ENCODE assay signal across 19 cellular contexts in the genomic region with DNA sequence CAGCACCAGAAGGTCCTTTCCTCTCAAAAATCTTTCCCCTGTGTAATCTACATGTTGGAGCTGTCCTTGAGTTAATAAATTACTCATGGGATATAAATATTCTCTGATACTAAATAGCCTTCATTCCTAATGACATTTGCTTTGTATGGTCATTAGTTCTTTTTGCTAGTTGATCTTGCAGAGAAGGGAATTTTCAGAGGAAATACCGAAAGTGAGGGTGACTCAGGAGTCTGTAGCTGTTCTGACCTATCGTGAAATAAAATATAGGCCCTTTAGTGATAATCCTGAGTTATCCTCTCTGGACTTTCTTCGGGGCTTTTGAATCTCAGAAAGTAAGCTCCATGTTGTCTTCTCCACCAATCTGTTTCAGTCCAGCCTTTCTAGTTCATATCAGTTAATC. TPM values are rescaled to one million over a fixed set of nuclear protein-coding genes. Genes with fewer than 3 reads are reported as not detected.
DNase-seq lines count a peak whose midpoint lies in the region; ATAC-seq and TF ChIP-seq lines count a peak whose summit lies in the region.
"Had no signal": no experiment of that assay in that cellular context is flagged by ENCODE, and none has a peak within 500 bp of the region (broad histone marks: within the 10 kb centered on the region; RNA-seq: fewer than 3 reads in every experiment).

No MANE protein-coding gene starts in this region.

- H3K4me1 Mint-ChIP-seq in T-cell = no peaks in the 10 kb centered on the region
- H3K4me1 Mint-ChIP-seq: activated naive CD4-positive, alpha-beta T cell treated with anti-CD3 and anti-CD28 coated beads, Interleukin-2, amount 10 ng/mL, durations not matched to agents 7 days and 5 days; endodermal cell had no signal

- no peak overlapping the region for H3K27ac Mint-ChIP-seq in T-cell
- H3K27ac Mint-ChIP-seq: activated naive CD4-positive, alpha-beta T cell treated with anti-CD3 and anti-CD28 coated beads, Interleukin-2, amount 10 ng/mL, durations not matched to agents 7 days and 5 days; endodermal cell had no signal

- H3K27me3 ChIP-seq in brain microvascular endothelial cell (replicated peaks) = no peaks in the 10 kb centered on the region
- H3K27me3 ChIP-seq: cardiac muscle cell, spleen, upper lobe of right lung had no signal

- H3K36me3 ChIP-seq in brain microvascular endothelial cell (replicated peaks) = peaks cover 8% of the 10 kb centered on the region

- in situ Hi-C loops in brain microvascular endothelial cell (cut with HindIII; ENCODE audit: low pct_ligation_motif_present, low sequenced_read_pairs) = no loop called here

- H3K4me3 Mint-ChIP-seq in T-cell = no peak overlapping the region
- H3K4me3 Mint-ChIP-seq: activated naive CD4-positive, alpha-beta T cell treated with anti-CD3 and anti-CD28 coated beads, Interleukin-2, amount 10 ng/mL, durations not matched to agents 7 days and 5 days; endodermal cell had no signal

- H3K9me3 Mint-ChIP-seq in T-cell = no peaks in the 10 kb centered on the region
- H3K9me3 Mint-ChIP-seq: activated naive CD4-positive, alpha-beta T cell treated with anti-CD3 and anti-CD28 coated beads, Interleukin-2, amount 10 ng/mL, durations not matched to agents 7 days and 5 days; endodermal cell had no signal

- no peak for TF ChIP-seq CTCF in brain microvascular endothelial cell (IDR thresholded peaks at IDR 0.05; ENCODE audit: low read depth, low read length, missing control alignments)

- no peak for ATAC-seq in T-cell (replicated peaks in 1 of 4)
- ATAC-seq: left cardiac atrium, mucosa of descending colon, upper lobe of right lung had no signal

- peaks cover 64% of the 10 kb centered on the region for H3K36me3 Mint-ChIP-seq in T-cell

- POLR2A ChIA-PET in T-cell (lab: Charles Lee) = interaction anchor here in 1 of 2 donors (0.5 kb wide), 1 partner anchor 16 kb away, joined by 3 read pairs; no protein-coding TSS in a partner anchor

- DNase-seq in A172 (ENCODE audit: low spot score) = peak; percentile 73
- DNase-seq in HPDE6-E6E7 (ENCODE audit: extremely low spot score) = peak; percentile 23
- peak; percentile 49 for DNase-seq in brain microvascular endothelial cell
- DNase-seq in glomerular endothelial cell (ENCODE audit: extremely low read depth, low read depth, low spot score) = peak; percentile 29
- DNase-seq in DMS79 (lab: John Stamatoyannopoulos, UW) = no peak
- DNase-seq in HK-2 (ENCODE audit: unreplicated experiment) = no peak
- no peak for DNase-seq in T-cell
- no peak for DNase-seq in epidermal melanocyte (ENCODE audit: insufficient read length, low spot score)
- DNase-seq: activated CD8-positive, alpha-beta memory T cell treated with anti-CD3 and anti-CD28 coated beads, Interleukin-2, amount 50 U/mL, for 4 hours; activated naive CD4-positive, alpha-beta T cell treated with anti-CD3 and anti-CD28 coated beads, Interleukin-2, amount 10 ng/mL, durations not matched to agents 7 days and 5 days; endodermal cell; left cardiac atrium; mucosa of descending colon; NCI-H1105; spleen; stimulated activated naive CD4-positive, alpha-beta T cell; upper lobe of right lung had no signal

- H3K27me3 Mint-ChIP-seq in T-cell = no peaks in the 10 kb centered on the region
- H3K27me3 Mint-ChIP-seq: activated naive CD4-positive, alpha-beta T cell treated with anti-CD3 and anti-CD28 coated beads, Interleukin-2, amount 10 ng/mL, durations not matched to agents 7 days and 5 days had no signal

- no peak overlapping the region for H3K4me3 ChIP-seq in brain microvascular endothelial cell (ENCODE audit: low read depth, low read length)
- H3K4me3 ChIP-seq: cardiac muscle cell, mucosa of descending colon, spleen, upper lobe of right lung had no signal

- CTCF ChIA-PET in T-cell (lab: Charles Lee) = no interaction called here

- H3K27ac ChIP-seq in brain microvascular endothelial cell = peak overlapping the region; percentile 83
- H3K27ac ChIP-seq: cardiac muscle cell, parathyroid adenoma, spleen, upper lobe of right lung had no signal

RNA-seq across cellular contexts. Expression of gene CLDN12, which starts 19.4 kb away (rescaled TPM):
- 33.7 and 35.8 TPM in 2 replicates for total RNA-seq in A172 (2014; rRNA removed; shearing (Covaris generic))
- total RNA-seq in glomerular endothelial cell = 9.5 and 11.1 TPM in 2 replicates
- 1 to 10 TPM; 1.8 to 3.7 (median 2.3) TPM for total RNA-seq in T-cell

RNA-seq across cellular contexts. Expression of gene GTPBP10, which starts 37.4 kb away (rescaled TPM):
- total RNA-seq in A172 (2014; rRNA removed; shearing (Covaris generic)) = 15.9 and 17.1 TPM in 2 replicates
- total RNA-seq in glomerular endothelial cell = 8.6 and 9.0 TPM in 2 replicates
- 10 to 100 TPM; 18.4 to 31.8 (median 29.7) TPM for total RNA-seq in T-cell

Comparison
In these comparisons a context has a peak if more than half of its experiments do, and no peak if none do; other contexts are left out.
1. DNase-seq: peak in A172 (single experiment), HPDE6-E6E7 (single experiment), brain microvascular endothelial cell (single experiment) and glomerular endothelial cell (single experiment); none in DMS79 (single experiment), HK-2 (single experiment), T-cell (0 of 34) and epidermal melanocyte (single experiment).